26 cellular contexts compared by ENCODE assay signal in the genomic region with DNA sequence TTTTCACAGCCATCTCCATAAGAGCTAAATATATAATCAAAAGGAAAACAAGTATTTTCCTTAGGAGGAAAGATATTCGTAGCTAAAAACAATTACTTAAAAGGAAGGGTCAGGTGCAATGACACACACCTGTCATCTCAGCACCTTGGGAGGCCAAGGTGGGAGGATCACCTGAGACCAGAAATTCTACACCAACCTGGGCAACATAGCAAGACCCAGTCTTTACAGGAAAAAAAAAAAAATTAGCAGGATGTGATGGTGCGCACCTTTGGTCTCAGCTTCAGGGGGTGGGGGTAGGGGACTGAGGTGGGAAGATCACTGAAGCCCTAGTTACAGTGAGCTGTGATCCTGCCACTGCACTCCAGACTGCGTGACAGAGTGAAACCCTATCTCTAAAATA.
"Had no signal": no experiment of that assay in that cellular context is flagged by ENCODE, and none has a peak within 500 bp of the region (broad histone marks: within the 10 kb centered on the region; RNA-seq: fewer than 3 reads in every experiment).

No MANE protein-coding gene starts in this region.

- H3K27ac Mint-ChIP-seq: memory B cell had no signal

- ATAC-seq: heart right ventricle; naive thymus-derived CD4-positive, alpha-beta T cell; right cardiac atrium had no signal

- H3K27ac ChIP-seq: epithelial cell of prostate, esophagus squamous epithelium, heart right ventricle, spleen, testis, transverse colon had no signal

- DNase-seq: activated CD4-positive, alpha-beta T cell treated with anti-CD3 and anti-CD28 coated beads for 4 hours; activated CD4-positive, alpha-beta T cell treated with anti-CD3 and anti-CD28 coated beads, Interleukin-2, amount 50 U/mL, for 48 hours; activated CD8-positive, alpha-beta memory T cell treated with anti-CD3 and anti-CD28 coated beads, Interleukin-2, amount 50 U/mL, for 4 hours; activated gamma-delta T cell treated with Interleukin-2 at 50 U/mL for 16 hours; activated naive CD4-positive, alpha-beta T cell treated with anti-CD3 and anti-CD28 coated beads, Interleukin-2, amount 50 U/mL, for 16 hours; activated T-cell treated with anti-CD3 and anti-CD28 coated beads, Interleukin-2, amount 50 U/mL, for 1 hour; dermis blood vessel endothelial cell; effector CD4-positive, alpha-beta T cell; esophagus squamous epithelium; foreskin melanocyte; heart right ventricle; midbrain; naive thymus-derived CD4-positive, alpha-beta T cell; occipital lobe; right cardiac atrium; spleen; stimulated activated naive CD4-positive, alpha-beta T cell; T-helper 1 cell; testis; transverse colon had no signal

- FAIRE-seq: bronchial epithelial cell, colon, endometrium, urothelium cell line had no signal

- H3K4me3 Mint-ChIP-seq: memory B cell had no signal

- H3K4me1 ChIP-seq: testis had no signal

- H3K9me3 ChIP-seq: esophagus squamous epithelium, heart right ventricle, spleen, testis, transverse colon had no signal

- H3K27me3 Mint-ChIP-seq: memory B cell; naive thymus-derived CD4-positive, alpha-beta T cell had no signal

- H3K27me3 ChIP-seq: esophagus squamous epithelium, heart right ventricle, spleen, testis, transverse colon had no signal

- H3K4me3 ChIP-seq: esophagus squamous epithelium, heart right ventricle, spleen, testis, transverse colon had no signal
